Comparison of ENCODE assay signal across 17 cellular contexts in the genomic region with DNA sequence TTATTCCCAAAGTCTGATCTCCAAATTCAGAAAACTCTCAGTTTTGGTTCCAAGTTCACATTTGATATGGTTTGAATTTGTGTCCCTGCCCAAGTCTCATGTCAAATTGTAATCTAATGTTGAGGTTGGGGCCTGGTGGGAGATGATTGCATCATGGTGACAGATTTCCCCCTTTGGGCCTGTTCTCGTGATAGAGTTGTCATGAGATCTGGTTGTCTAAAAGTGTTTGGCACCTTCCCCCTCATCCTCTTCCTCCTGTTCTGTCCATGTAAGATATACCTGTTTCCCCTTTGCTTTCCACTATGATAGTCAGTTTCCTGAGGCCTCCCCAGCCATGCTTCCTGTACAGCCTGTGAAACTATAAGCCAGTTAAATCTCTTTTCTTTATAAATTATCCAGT.
A peak's percentile ranks its signal among the peaks of the same experiment; 100 is the strongest.
DNase-seq lines count a peak whose midpoint lies in the region; ATAC-seq, FAIRE-seq and TF ChIP-seq lines count a peak whose summit lies in the region.
"Had no signal": no experiment of that assay in that cellular context is flagged by ENCODE, and none has a peak within 500 bp of the region (broad histone marks: within the 10 kb centered on the region; RNA-seq: fewer than 3 reads in every experiment).

No MANE protein-coding gene starts in this region.

- WGBS in ovary, 3 donors, result 81 to 94% (median 91%) methylated on average over 1 of the region's 1 CpG

- no peaks in the 10 kb centered on the region for H4K20me1 ChIP-seq in GM23338 (replicated peaks; ENCODE audit: insufficient read depth)
- H4K20me1 ChIP-seq in PC-9 (ENCODE audit: insufficient read depth), result no peaks in the 10 kb centered on the region
- H4K20me1 ChIP-seq in endothelial cell of umbilical vein (replicated peaks; ENCODE audit: control insufficient read depth, extremely low read depth, insufficient read depth, low read length), result no peaks in the 10 kb centered on the region

- no peak for TF ChIP-seq EP300 in ovary (IDR thresholded peaks at IDR 0.05)

- H3K4me2 ChIP-seq in GM23338 (no peak overlapping the region), PC-9 (no peak overlapping the region), endothelial cell of umbilical vein (ENCODE audit: insufficient read depth, low read length) (no peak overlapping the region)
- H3K4me2 ChIP-seq: A549 had no signal

- CTCF ChIA-PET in PC-9 (lab: Charles Lee), result no interaction called here
- CTCF ChIA-PET in endothelial cell of umbilical vein (lab: Charles Lee), result no interaction called here

- H3K4me1 ChIP-seq in GM23338 (ENCODE audit: insufficient read depth) (peaks cover 21% of the 10 kb centered on the region), PC-9 (replicated peaks; ENCODE audit: insufficient read depth) (no peaks in the 10 kb centered on the region), endothelial cell of umbilical vein (ENCODE audit: control insufficient read depth, extremely low read depth, insufficient read depth, low read length) (no peaks in the 10 kb centered on the region), ovary (ENCODE audit: insufficient read depth) (no peaks in the 10 kb centered on the region)
- H3K4me1 ChIP-seq: BE2C had no signal

- no peaks in the 10 kb centered on the region for H3K9me1 ChIP-seq in endothelial cell of umbilical vein (replicated peaks; ENCODE audit: control insufficient read depth, extremely low read depth, insufficient read depth, low read length)

- H3K9me3 ChIP-seq in PC-9 (ENCODE audit: insufficient read depth, low read depth), result no peaks in the 10 kb centered on the region
- H3K9me3 ChIP-seq in endothelial cell of umbilical vein (replicated peaks; ENCODE audit: control insufficient read depth, insufficient read depth, low read length), result no peaks in the 10 kb centered on the region
- H3K9me3 ChIP-seq in ovary, result no peaks in the 10 kb centered on the region
- H3K9me3 ChIP-seq: A549, BE2C had no signal

- H2AFZ ChIP-seq in GM23338 (peak overlapping the region; percentile 52; the same call in 1 of the 2 replicates), PC-9 (0 out of 2 replicates have a peak overlapping the region, but pooled peaks have one; percentile 34), endothelial cell of umbilical vein (ENCODE audit: low read depth, low read length) (no peak overlapping the region)
- H2AFZ ChIP-seq: GM23248 had no signal

- intact Hi-C loops in PC-9 (cut with micrococcal nuclease; ENCODE audit: unreplicated experiment) (no loop called here), endothelial cell of umbilical vein (cut with micrococcal nuclease) (no loop called here), ovary (cut with DNase I) (no loop called here)

- no peak for TF ChIP-seq POLR2A in H54 (IDR thresholded peaks at IDR 0.05; ENCODE audit: low read depth, low read length)
- no peak for TF ChIP-seq POLR2A in endothelial cell of umbilical vein (IDR thresholded peaks at IDR 0.05; ENCODE audit: low read depth, low read length)
- no peak for TF ChIP-seq POLR2A in ovary (IDR thresholded peaks at IDR 0.05)

- H3K9ac ChIP-seq in endothelial cell of umbilical vein (replicated peaks; ENCODE audit: extremely low read depth, insufficient read depth, low read length), result no peak overlapping the region
- H3K9ac ChIP-seq: GM23248 had no signal

- no peaks in the 10 kb centered on the region for H3K27me3 Mint-ChIP-seq in GM23338 (ENCODE audit: insufficient read depth, low read depth, poor library complexity)

- BruUV-seq in PC-9 (replicated peaks; lab: Mats Ljungman, UMichigan) (no TSS peak), endothelial cell of umbilical vein (replicated peaks; lab: Mats Ljungman, UMichigan) (no TSS peak)

- H3K4me3 Mint-ChIP-seq in GM23338, result no peak overlapping the region
- H3K4me3 Mint-ChIP-seq: CD4-positive, alpha-beta memory T cell had no signal

- H3K27me3 ChIP-seq in GM23338 (ENCODE audit: insufficient read depth) (no peaks in the 10 kb centered on the region), PC-9 (ENCODE audit: insufficient read depth, low read depth) (no peaks in the 10 kb centered on the region), endothelial cell of umbilical vein (ENCODE audit: control insufficient read depth in 2 of 2, insufficient read depth in 2 of 2, low read length in 2 of 2) (no peaks in the 10 kb centered on the region), ovary (no peaks in the 10 kb centered on the region)
- H3K27me3 ChIP-seq: BE2C had no signal

- H3K27ac ChIP-seq in GM23338 (ENCODE audit: low read depth) (no peak overlapping the region), PC-9 (no peak overlapping the region), endothelial cell of umbilical vein (ENCODE audit: insufficient read depth, low read depth, low read length) (no peak overlapping the region), ovary (no peak overlapping the region)
- H3K27ac ChIP-seq: A549, C4-2B, GM23248, HL-60 had no signal

- DNase-seq in GM23338 (ENCODE audit: low spot score) (no peak), H54 (ENCODE audit: insufficient read length, low spot score) (no peak), PC-9 (no peak), endothelial cell of umbilical vein (ENCODE audit: low read depth, low spot score) (no peak), SHP77 treated with DMSO at 0.1 percent for 48 hours (lab: John Stamatoyannopoulos, UW) (no peak), ovary (no peak)
- no peak for DNase-seq in stimulated activated CD4-positive, alpha-beta T cell treated with anti-CD3 and anti-CD28 coated beads, Interleukin-4, amount 100 ng/mL, for 1 hour
- no peak for DNase-seq in activated CD4-positive, alpha-beta T cell treated with anti-CD3 and anti-CD28 coated beads, Interleukin-2, amount 50 U/mL, for 4 hours
- DNase-seq: BE2C; CD4-positive, alpha-beta memory T cell; DMS79; GM23248; HCEC 1CT had no signal

- H3K4me3 ChIP-seq in GM23338, result no peak overlapping the region
- no peak overlapping the region for H3K4me3 ChIP-seq in PC-9
- H3K4me3 ChIP-seq in endothelial cell of umbilical vein (replicated peaks in 1 of 3; ENCODE audit: insufficient read depth in 1 of 3, low read depth in 1 of 3, low read length in 3 of 3), result no peak overlapping the region
- no peak overlapping the region for H3K4me3 ChIP-seq in ovary
- H3K4me3 ChIP-seq: A549, GM12878, GM23248 had no signal

- H3K9me2 ChIP-seq in GM23338 (ENCODE audit: insufficient read depth), result no peaks in the 10 kb centered on the region
- H3K9me2 ChIP-seq in PC-9 (ENCODE audit: insufficient read depth), result no peaks in the 10 kb centered on the region

- H3K79me2 ChIP-seq in GM23338 (replicated peaks; ENCODE audit: insufficient read depth) (no peaks in the 10 kb centered on the region), PC-9 (ENCODE audit: low read depth) (no peaks in the 10 kb centered on the region), endothelial cell of umbilical vein (ENCODE audit: control insufficient read depth, insufficient read depth, low read length) (no peaks in the 10 kb centered on the region)

- H3K36me3 ChIP-seq in GM23338 (ENCODE audit: insufficient read depth) (no peaks in the 10 kb centered on the region), PC-9 (ENCODE audit: low read depth) (no peaks in the 10 kb centered on the region), endothelial cell of umbilical vein (ENCODE audit: control insufficient read depth in 2 of 2, extremely low read depth in 1 of 2, insufficient read depth in 2 of 2, low read length in 2 of 2) (no peaks in the 10 kb centered on the region), ovary (no peaks in the 10 kb centered on the region)
- H3K36me3 ChIP-seq: BE2C had no signal

- no peak for TF ChIP-seq CTCF in GM23338 (conservative IDR thresholded peaks at IDR 0.05; ENCODE audit: low read depth in 2 of 2)
- TF ChIP-seq CTCF in PC-9 (conservative IDR thresholded peaks at IDR 0.05), result no peak
- no peak for TF ChIP-seq CTCF in endothelial cell of umbilical vein (IDR thresholded peaks at IDR 0.05; ENCODE audit: extremely low read depth in 1 of 2, insufficient read depth in 1 of 2, low read depth in 1 of 2, low read length in 2 of 2)
- TF ChIP-seq CTCF in ovary (IDR thresholded peaks at IDR 0.05), result no peak

- dilution Hi-C loops in endothelial cell of umbilical vein (cut with MboI; ENCODE audit: extremely low pct_ligation_motif_present, low sequenced_read_pairs), result no loop called here

- H3K36me3 Mint-ChIP-seq in GM23338 (ENCODE audit: low read depth), result peaks cover 22% of the 10 kb centered on the region; the same call in 2 of the 3 replicates
- H3K36me3 Mint-ChIP-seq: CD4-positive, alpha-beta memory T cell had no signal

- peaks cover 14% of the 10 kb centered on the region for H3K4me1 Mint-ChIP-seq in GM23338
- H3K4me1 Mint-ChIP-seq: CD4-positive, alpha-beta memory T cell had no signal

- POLR2A ChIA-PET in PC-9 (lab: Charles Lee; ENCODE audit: unreplicated experiment) (no interaction called here), endothelial cell of umbilical vein (lab: Charles Lee) (no interaction called here)

- FAIRE-seq in H54 (lab: Jason Lieb, UNC) (peak; percentile 6), endothelial cell of umbilical vein (lab: Jason Lieb, UNC) (peak; percentile 71)
- FAIRE-seq: A549, GM12878 had no signal

- no peak for ATAC-seq in GM23338
- ATAC-seq: A549, GM12878 had no signal

- peaks cover 17% of the 10 kb centered on the region for H3K9me3 Mint-ChIP-seq in GM23338

- H3F3A ChIP-seq in GM23338 (replicated peaks; ENCODE audit: low read depth) (no peaks in the 10 kb centered on the region), PC-9 (ENCODE audit: insufficient read depth, low read depth) (no peaks in the 10 kb centered on the region)

- H3K27ac Mint-ChIP-seq in GM23338, result peak overlapping the region; percentile 71
- H3K27ac Mint-ChIP-seq: CD4-positive, alpha-beta memory T cell had no signal

TF ChIP-seq in endothelial cell of umbilical vein, 7 proteins besides CTCF, POLR2A, EP300 and RAD21:
- TF ChIP-seq EZH2 (IDR thresholded peaks at IDR 0.05; ENCODE audit: borderline replicate concordance, low read depth, low read length, severe bottlenecking) (no peak), MYC (IDR thresholded peaks at IDR 0.05; ENCODE audit: low read depth, low read length) (no peak), FOS (IDR thresholded peaks at IDR 0.05; ENCODE audit: borderline replicate concordance, insufficient read depth, low read length) (no peak), POLR2AphosphoS5 (IDR thresholded peaks at IDR 0.05; ENCODE audit: insufficient read depth, low read depth, low read length) (no peak), GATA2 (IDR thresholded peaks at IDR 0.05; ENCODE audit: insufficient read depth, insufficient read length, low read depth, low read length) (no peak), JUN (IDR thresholded peaks at IDR 0.05; ENCODE audit: borderline replicate concordance, insufficient read depth, insufficient read length, low read depth) (no peak)
- TF ChIP-seq, protein P1, sequence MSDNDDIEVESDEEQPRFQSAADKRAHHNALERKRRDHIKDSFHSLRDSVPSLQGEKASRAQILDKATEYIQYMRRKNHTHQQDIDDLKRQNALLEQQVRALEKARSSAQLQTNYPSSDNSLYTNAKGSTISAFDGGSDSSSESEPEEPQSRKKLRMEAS (IDR thresholded peaks at IDR 0.05; ENCODE audit: insufficient read depth, insufficient read length), result no peak
